ENCODE assay signal across 18 cellular contexts in genomic region chr6:53338304-53338703, GRCh38. TPM values are rescaled to one million over a fixed set of nuclear protein-coding genes. Genes with fewer than 3 reads are reported as not detected.
DNase-seq lines count a peak whose midpoint lies in the region; ATAC-seq and TF ChIP-seq lines count a peak whose summit lies in the region.
"Had no signal": no experiment of that assay in that cellular context is flagged by ENCODE, and none has a peak within 500 bp of the region (broad histone marks: within the 10 kb centered on the region; RNA-seq: fewer than 3 reads in every experiment).

No MANE protein-coding gene starts in this region.

- H3K9me3 Mint-ChIP-seq in stimulated activated naive CD8-positive, alpha-beta T cell treated with anti-CD3 and anti-CD28 coated beads, Interleukin-15, Interleukin-2, amounts not matched to agents 100 ng/mL and 50 ng/mL, for 24 hours, result no peaks in the 10 kb centered on the region
- no peaks in the 10 kb centered on the region for H3K9me3 Mint-ChIP-seq in stimulated activated naive CD8-positive, alpha-beta T cell treated with anti-CD3 and anti-CD28 coated beads, Interleukin-15, amount 100 ng/mL, for 72 hours
- H3K9me3 Mint-ChIP-seq in activated CD4-positive, alpha-beta memory T cell treated with anti-CD3 and anti-CD28 coated beads, Interleukin-2, amount 10 ng/mL, durations not matched to agents 7 days and 5 days, result no peaks in the 10 kb centered on the region
- no peaks in the 10 kb centered on the region for H3K9me3 Mint-ChIP-seq in memory B cell

- H3K4me3 ChIP-seq in sigmoid colon (no peak overlapping the region), body of pancreas (no peak overlapping the region)
- H3K4me3 ChIP-seq: adrenal gland, heart right ventricle, pancreas had no signal

- no peak for DNase-seq in stimulated activated naive CD8-positive, alpha-beta T cell treated with anti-CD3 and anti-CD28 coated beads, Interleukin-15, amount 100 ng/mL, for 72 hours
- DNase-seq in activated CD4-positive, alpha-beta memory T cell treated with anti-CD3 and anti-CD28 coated beads, Interleukin-2, amount 10 ng/mL, durations not matched to agents 7 days and 5 days, result no peak
- DNase-seq in memory B cell (ENCODE audit: low spot score in 2 of 2) (no peak), sigmoid colon (no peak), 8988T (no peak), body of pancreas (no peak), occipital lobe (lab: John Stamatoyannopoulos, UW) (no peak)
- DNase-seq: activated CD8-positive, alpha-beta memory T cell treated with anti-CD3 and anti-CD28 coated beads, Interleukin-2, amount 50 U/mL, for 4 hours; adrenal gland; caudate nucleus; heart right ventricle; kidney; midbrain; NCI-H187; pancreas had no signal

- no peak for TF ChIP-seq POLR2A in sigmoid colon (IDR thresholded peaks at IDR 0.05)
- TF ChIP-seq POLR2A in body of pancreas (IDR thresholded peaks at IDR 0.05), result no peak

- CTCF ChIA-PET in activated CD4-positive, alpha-beta memory T cell treated with anti-CD3 and anti-CD28 coated beads, Interleukin-2, amount 10 ng/mL, durations not matched to agents 7 days and 5 days (lab: Charles Lee), result interaction anchor here (5.1 kb wide), 1 partner anchor 10 kb away, joined by 27 read pairs; the partner anchor contains the start of gene ELOVL5

- POLR2A ChIA-PET in activated CD4-positive, alpha-beta memory T cell treated with anti-CD3 and anti-CD28 coated beads, Interleukin-2, amount 10 ng/mL, durations not matched to agents 7 days and 5 days (lab: Charles Lee), result interaction anchor here (0.8 to 4.6 kb wide), 5 partner anchors 8 to 36 kb away, joined by 3 to 93 read pairs (median 5); partner anchors contain the start of gene ELOVL5

- H3K36me3 ChIP-seq in sigmoid colon (no peaks in the 10 kb centered on the region), body of pancreas (replicated peaks in 1 of 2; ENCODE audit: insufficient read depth in 1 of 2, low read depth in 2 of 2) (no peaks in the 10 kb centered on the region)
- H3K36me3 ChIP-seq: adrenal gland, pancreas had no signal

- peaks cover 95% of the 10 kb centered on the region for H3K4me1 Mint-ChIP-seq in stimulated activated naive CD8-positive, alpha-beta T cell treated with anti-CD3 and anti-CD28 coated beads, Interleukin-15, Interleukin-2, amounts not matched to agents 100 ng/mL and 50 ng/mL, for 24 hours (ENCODE audit: low read depth)
- H3K4me1 Mint-ChIP-seq in stimulated activated naive CD8-positive, alpha-beta T cell treated with anti-CD3 and anti-CD28 coated beads, Interleukin-15, amount 100 ng/mL, for 72 hours, result peaks cover 92% of the 10 kb centered on the region
- peaks cover 90% of the 10 kb centered on the region for H3K4me1 Mint-ChIP-seq in activated CD4-positive, alpha-beta memory T cell treated with anti-CD3 and anti-CD28 coated beads, Interleukin-2, amount 10 ng/mL, durations not matched to agents 7 days and 5 days
- H3K4me1 Mint-ChIP-seq in memory B cell, result peaks cover 77% of the 10 kb centered on the region

- H3K36me3 Mint-ChIP-seq in stimulated activated naive CD8-positive, alpha-beta T cell treated with anti-CD3 and anti-CD28 coated beads, Interleukin-15, Interleukin-2, amounts not matched to agents 100 ng/mL and 50 ng/mL, for 24 hours (ENCODE audit: low read depth), result peaks cover 19% of the 10 kb centered on the region
- peaks cover 39% of the 10 kb centered on the region for H3K36me3 Mint-ChIP-seq in activated CD4-positive, alpha-beta memory T cell treated with anti-CD3 and anti-CD28 coated beads, Interleukin-2, amount 10 ng/mL, durations not matched to agents 7 days and 5 days (ENCODE audit: low read depth)
- H3K36me3 Mint-ChIP-seq in memory B cell, result peaks cover 16% of the 10 kb centered on the region

- peak overlapping the region; percentile 74 for H3K27ac Mint-ChIP-seq in stimulated activated naive CD8-positive, alpha-beta T cell treated with anti-CD3 and anti-CD28 coated beads, Interleukin-15, Interleukin-2, amounts not matched to agents 100 ng/mL and 50 ng/mL, for 24 hours
- peak overlapping the region in 1 of 2 donors; percentile 13 for H3K27ac Mint-ChIP-seq in stimulated activated naive CD8-positive, alpha-beta T cell treated with anti-CD3 and anti-CD28 coated beads, Interleukin-15, amount 100 ng/mL, for 72 hours
- peak overlapping the region; percentile 95 for H3K27ac Mint-ChIP-seq in activated CD4-positive, alpha-beta memory T cell treated with anti-CD3 and anti-CD28 coated beads, Interleukin-2, amount 10 ng/mL, durations not matched to agents 7 days and 5 days
- H3K27ac Mint-ChIP-seq in memory B cell, result peak overlapping the region; percentile 99

- H3K27me3 Mint-ChIP-seq in stimulated activated naive CD8-positive, alpha-beta T cell treated with anti-CD3 and anti-CD28 coated beads, Interleukin-15, Interleukin-2, amounts not matched to agents 100 ng/mL and 50 ng/mL, for 24 hours, result no peaks in the 10 kb centered on the region
- H3K27me3 Mint-ChIP-seq in stimulated activated naive CD8-positive, alpha-beta T cell treated with anti-CD3 and anti-CD28 coated beads, Interleukin-15, amount 100 ng/mL, for 72 hours, result no peaks in the 10 kb centered on the region
- H3K27me3 Mint-ChIP-seq in activated CD4-positive, alpha-beta memory T cell treated with anti-CD3 and anti-CD28 coated beads, Interleukin-2, amount 10 ng/mL, durations not matched to agents 7 days and 5 days, result no peaks in the 10 kb centered on the region
- H3K27me3 Mint-ChIP-seq in memory B cell, result no peaks in the 10 kb centered on the region

- intact Hi-C loops in sigmoid colon (cut with DNase I), result no loop called here
- intact Hi-C loops in body of pancreas (cut with DNase I), result no loop called here

- WGBS in sigmoid colon, 2 donors, result 31 to 52% methylated on average over 1 of the region's 1 CpG
- 80 to 90% methylated on average over 1 of the region's 1 CpG for WGBS in body of pancreas, 2 donors

- no peak overlapping the region for H3K4me3 Mint-ChIP-seq in stimulated activated naive CD8-positive, alpha-beta T cell treated with anti-CD3 and anti-CD28 coated beads, Interleukin-15, Interleukin-2, amounts not matched to agents 100 ng/mL and 50 ng/mL, for 24 hours
- H3K4me3 Mint-ChIP-seq in stimulated activated naive CD8-positive, alpha-beta T cell treated with anti-CD3 and anti-CD28 coated beads, Interleukin-15, amount 100 ng/mL, for 72 hours, result no peak overlapping the region
- no peak overlapping the region for H3K4me3 Mint-ChIP-seq in activated CD4-positive, alpha-beta memory T cell treated with anti-CD3 and anti-CD28 coated beads, Interleukin-2, amount 10 ng/mL, durations not matched to agents 7 days and 5 days
- H3K4me3 Mint-ChIP-seq in memory B cell, result peak overlapping the region; percentile 25

- TF ChIP-seq CTCF in sigmoid colon (IDR thresholded peaks at IDR 0.05) (no peak), body of pancreas (IDR thresholded peaks at IDR 0.05) (no peak)

- TF ChIP-seq EP300 in sigmoid colon (IDR thresholded peaks at IDR 0.05), result no peak

- H3K4me1 ChIP-seq in sigmoid colon (peaks cover 0 to 84% (median 47%) of the 10 kb centered on the region in 4 donors), body of pancreas (no peaks in the 10 kb centered on the region)
- H3K4me1 ChIP-seq: pancreas had no signal

- no peak for ATAC-seq in stimulated activated naive CD8-positive, alpha-beta T cell treated with anti-CD3 and anti-CD28 coated beads, Interleukin-15, amount 100 ng/mL, for 72 hours
- ATAC-seq in memory B cell (ENCODE audit: low read depth) (no peak), body of pancreas (no peak)
- ATAC-seq: HepG2, pancreas had no signal

- no peaks in the 10 kb centered on the region for H3K27me3 ChIP-seq in sigmoid colon
- no peaks in the 10 kb centered on the region for H3K27me3 ChIP-seq in body of pancreas
- H3K27me3 ChIP-seq: adrenal gland, heart right ventricle, pancreas had no signal

- H3K9me3 ChIP-seq in sigmoid colon, result no peaks in the 10 kb centered on the region
- H3K9me3 ChIP-seq in body of pancreas, result no peaks in the 10 kb centered on the region
- H3K9me3 ChIP-seq: adrenal gland, heart right ventricle, pancreas had no signal

- H3K27ac ChIP-seq in sigmoid colon (no peak overlapping the region), body of pancreas (no peak overlapping the region)
- H3K27ac ChIP-seq: adrenal gland, pancreas, RWPE1 had no signal

RNA-seq across cellular contexts. Expression of gene ELOVL5, which starts 10.4 kb away (rescaled TPM):
- 100 to 1,000 TPM; 157 to 162 TPM for total RNA-seq in activated CD4-positive, alpha-beta memory T cell treated with anti-CD3 and anti-CD28 coated beads, Interleukin-2, amount 10 ng/mL, durations not matched to agents 7 days and 5 days
- total RNA-seq in sigmoid colon (10 to 100 TPM; 54.3 to 73.8 (median 70.4) TPM), body of pancreas (10 to 100 TPM in 1 of 2 donors, 1 to 10 TPM in 1; 8.6 to 11.2 TPM), occipital lobe (54.1 TPM)
- polyA plus RNA-seq in sigmoid colon, result 10 to 100 TPM in 1 of 3 donors, 1 to 10 TPM in 2; 7.2 to 51.6 (median 9.6) TPM
